In genomic region chr5:160169326-160169725, GRCh38 we compare ENCODE assay signal across 11 cellular contexts. TPM values are rescaled to one million over a fixed set of nuclear protein-coding genes. Genes with fewer than 3 reads are reported as not detected.
DNase-seq lines count a peak whose midpoint lies in the region; ATAC-seq and TF ChIP-seq lines count a peak whose summit lies in the region.
"Had no signal": no experiment of that assay in that cellular context is flagged by ENCODE, and none has a peak within 500 bp of the region (broad histone marks: within the 10 kb centered on the region; RNA-seq: fewer than 3 reads in every experiment).

No MANE protein-coding gene starts in this region.

- H3K9me3 ChIP-seq in breast epithelium (no peaks in the 10 kb centered on the region), right atrium auricular region (no peaks in the 10 kb centered on the region), vagina (no peaks in the 10 kb centered on the region), MM.1S (replicated peaks; ENCODE audit: insufficient read depth, low read length) (no peaks in the 10 kb centered on the region)

- no peak for TF ChIP-seq CTCF in breast epithelium (IDR thresholded peaks at IDR 0.05)
- TF ChIP-seq CTCF in right atrium auricular region (IDR thresholded peaks at IDR 0.05), result no peak
- no peak for TF ChIP-seq CTCF in vagina (IDR thresholded peaks at IDR 0.05)
- no peak for TF ChIP-seq CTCF in MM.1S (IDR thresholded peaks at IDR 0.05; ENCODE audit: low read length)

- no peaks in the 10 kb centered on the region for H4K20me1 ChIP-seq in MM.1S (ENCODE audit: insufficient read depth, low read length)

- no peaks in the 10 kb centered on the region for H3K36me3 ChIP-seq in breast epithelium
- no peaks in the 10 kb centered on the region for H3K36me3 ChIP-seq in right atrium auricular region
- no peaks in the 10 kb centered on the region for H3K36me3 ChIP-seq in vagina
- no peaks in the 10 kb centered on the region for H3K36me3 ChIP-seq in MM.1S (replicated peaks; ENCODE audit: insufficient read depth, low read length)

- no peak overlapping the region for H2AFZ ChIP-seq in MM.1S (ENCODE audit: low read length)

- H3K9me2 ChIP-seq in MM.1S (replicated peaks; ENCODE audit: insufficient read depth, low read length), result no peaks in the 10 kb centered on the region

- no peak overlapping the region for H3K9ac ChIP-seq in MM.1S (ENCODE audit: low read length)

- ATAC-seq in Right ventricle myocardium inferior, result peak; percentile 53
- no peak for ATAC-seq in HG02678 (IDR thresholded peaks at IDR 0.05; ENCODE audit: unreplicated experiment)

- H3K4me1 ChIP-seq in breast epithelium, result peaks cover 3 to 13% of the 10 kb centered on the region in 2 donors
- peaks cover 0 to 39% of the 10 kb centered on the region in 2 donors for H3K4me1 ChIP-seq in right atrium auricular region
- H3K4me1 ChIP-seq in vagina, result peaks cover 53% of the 10 kb centered on the region
- H3K4me1 ChIP-seq in MM.1S (ENCODE audit: low read length), result no peaks in the 10 kb centered on the region

- TF ChIP-seq POLR2A in breast epithelium (IDR thresholded peaks at IDR 0.05), result no peak
- no peak for TF ChIP-seq POLR2A in vagina (IDR thresholded peaks at IDR 0.05)

- DNase-seq in Right ventricle myocardium inferior (ENCODE audit: missing footprints), result no peak
- DNase-seq in cardiac septum (ENCODE audit: low spot score), result no peak
- DNase-seq in breast epithelium (ENCODE audit: low spot score in 2 of 2), result no peak
- no peak for DNase-seq in right atrium auricular region (ENCODE audit: low spot score)
- DNase-seq in vagina (ENCODE audit: extremely low spot score in 2 of 2), result no peak
- DNase-seq in activated gamma-delta T cell treated with Interleukin-2 at 50 U/mL for 16 hours, result no peak
- no peak for DNase-seq in MM.1S
- DNase-seq: midbrain, NCI-H2081, small intestine had no signal

- no peaks in the 10 kb centered on the region for H3K27me3 ChIP-seq in breast epithelium
- H3K27me3 ChIP-seq in right atrium auricular region, result no peaks in the 10 kb centered on the region
- H3K27me3 ChIP-seq in vagina, result no peaks in the 10 kb centered on the region
- no peaks in the 10 kb centered on the region for H3K27me3 ChIP-seq in MM.1S (replicated peaks; ENCODE audit: insufficient read depth, low read length)

- peak overlapping the region in 1 of 3 donors; percentile 12 for H3K4me3 ChIP-seq in breast epithelium
- H3K4me3 ChIP-seq in right atrium auricular region, result peak overlapping the region in 1 of 2 donors; percentile 21
- peak overlapping the region in 1 of 2 donors; percentile 29 for H3K4me3 ChIP-seq in vagina
- no peak overlapping the region for H3K4me3 ChIP-seq in MM.1S (ENCODE audit: low read length)

- intact Hi-C loops in Right ventricle myocardium inferior (cut with DNase I) (loop anchor here (2.0 kb wide), 1 partner anchor 51 kb away; the partner anchor contains the start of gene PWWP2A), cardiac septum (cut with DNase I) (loop anchor here (5.0 kb wide), 2 partner anchors 37 to 52 kb away; partner anchors contain the start of gene PWWP2A), breast epithelium (cut with DNase I; ENCODE audit: low total_unique reads) (loop anchor here (10.0 kb wide), 1 partner anchor 55 kb away; the partner anchor contains the start of gene PWWP2A), vagina (cut with DNase I) (no loop called here)

- H3F3A ChIP-seq in MM.1S (ENCODE audit: insufficient read depth, low read length), result no peaks in the 10 kb centered on the region

- H3K27ac ChIP-seq in breast epithelium, result peak overlapping the region; percentile 30 to 83
- H3K27ac ChIP-seq in right atrium auricular region, result peak overlapping the region; percentile 77 to 83
- peak overlapping the region; percentile 78 for H3K27ac ChIP-seq in vagina
- no peak overlapping the region for H3K27ac ChIP-seq in MM.1S (ENCODE audit: low read length)

- no peak overlapping the region for H3K4me2 ChIP-seq in MM.1S (ENCODE audit: low read depth, low read length)

- H3K79me2 ChIP-seq in MM.1S (ENCODE audit: low read length), result no peaks in the 10 kb centered on the region

RNA-seq across cellular contexts. Expression of gene PWWP2A, which starts 50.1 kb away (rescaled TPM):
- total RNA-seq in Right ventricle myocardium inferior (13.2 TPM), cardiac septum (11.7 TPM), breast epithelium (10 to 100 TPM; 29.8 to 45.8 (median 39.3) TPM), right atrium auricular region (10 to 100 TPM; 16.7 to 21.3 TPM), vagina (19.9 TPM)

RNA-seq across cellular contexts. Expression of gene FABP6, which starts 60.0 kb away (rescaled TPM):
- total RNA-seq in Right ventricle myocardium inferior (3.5 TPM), cardiac septum (not detected), breast epithelium (not detected), right atrium auricular region (not detected), vagina (2.9 TPM)
